Comparison of ENCODE assay signal across 8 cellular contexts in the genomic region with DNA sequence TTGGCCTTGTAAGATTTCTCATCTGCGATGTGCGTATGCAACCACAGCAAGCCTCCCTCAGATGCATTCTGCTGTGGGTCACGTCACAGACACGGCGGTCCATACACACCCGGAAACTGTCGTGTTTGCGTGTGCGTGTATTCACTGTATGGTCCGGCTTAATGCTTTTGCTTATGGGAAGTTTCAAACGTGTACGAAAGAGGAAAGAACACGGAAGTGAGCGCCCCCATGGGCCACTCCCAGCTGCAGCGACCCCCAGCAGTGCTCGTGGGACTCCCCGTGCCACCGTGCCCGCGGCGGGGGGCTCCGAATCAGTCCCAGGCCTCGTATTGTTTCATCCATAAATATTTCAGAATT. TPM values are rescaled to one million over a fixed set of nuclear protein-coding genes. Genes with fewer than 3 reads are reported as not detected.
DNase-seq lines count a peak whose midpoint lies in the region; ATAC-seq and TF ChIP-seq lines count a peak whose summit lies in the region.

No MANE protein-coding gene starts in this region.

- ATAC-seq in CD8-positive, alpha-beta T cell: peak; percentile 71
- peak; percentile 30 for ATAC-seq in HG02763 (IDR thresholded peaks at IDR 0.05; ENCODE audit: unreplicated experiment)
- ATAC-seq in GM18870 (IDR thresholded peaks at IDR 0.05; ENCODE audit: unreplicated experiment): no peak

- peak in 2 of 7 experiments; percentile 29 to 56 for DNase-seq in CD8-positive, alpha-beta T cell
- DNase-seq in astrocyte of the cerebellum (ENCODE audit: low read depth) (no peak), nephron progenitor cell (no peak), DMS153 treated with DMSO at 0.1 percent for 48 hours (lab: John Stamatoyannopoulos, UW; ENCODE audit: unreplicated experiment) (no peak), GM19240 (ENCODE audit: insufficient read length, low spot score) (no peak), COLO668 (lab: John Stamatoyannopoulos, UW; ENCODE audit: unreplicated experiment) (no peak)

- peak overlapping the region; percentile 92 for H3K27ac Mint-ChIP-seq in CD8-positive, alpha-beta T cell
- no peak overlapping the region for H3K27ac Mint-ChIP-seq in nephron progenitor cell

- no peaks in the 10 kb centered on the region for H3K36me3 ChIP-seq in CD8-positive, alpha-beta T cell (ENCODE audit: insufficient read depth, low read length)

- POLR2A ChIA-PET in CD8-positive, alpha-beta T cell (lab: Charles Lee): interaction anchor here (1.3 to 2.0 kb wide), 2 partner anchors 9 to 132 kb away, joined by 3 to 7 read pairs; no protein-coding TSS in a partner anchor

- no peaks in the 10 kb centered on the region for H3K9me3 ChIP-seq in CD8-positive, alpha-beta T cell (ENCODE audit: low read length)

- H3K27ac ChIP-seq in CD8-positive, alpha-beta T cell (ENCODE audit: low read depth, low read length): peak overlapping the region; percentile 67

- TF ChIP-seq CTCF in CD8-positive, alpha-beta T cell (IDR thresholded peaks at IDR 0.05): no peak
- TF ChIP-seq CTCF in astrocyte of the cerebellum (IDR thresholded peaks at IDR 0.05; ENCODE audit: low read depth, low read length, missing control alignments) (no peak), nephron progenitor cell (IDR thresholded peaks at IDR 0.05) (no peak)

- H3K27me3 ChIP-seq in CD8-positive, alpha-beta T cell (ENCODE audit: insufficient read depth, low read length): no peaks in the 10 kb centered on the region

- CTCF ChIA-PET in CD8-positive, alpha-beta T cell (lab: Charles Lee): no interaction called here

- H3K4me3 ChIP-seq in CD8-positive, alpha-beta T cell (ENCODE audit: low read depth, low read length): peak overlapping the region; percentile 25
- H3K4me3 ChIP-seq in astrocyte of the cerebellum (ENCODE audit: low read depth, low read length): peak overlapping the region; percentile 7

- in situ Hi-C loops in astrocyte of the cerebellum (cut with HindIII; ENCODE audit: low sequenced_read_pairs): no loop called here

- peaks cover 36% of the 10 kb centered on the region for H3K4me1 ChIP-seq in CD8-positive, alpha-beta T cell (ENCODE audit: insufficient read depth, low read length)

- peaks cover 18% of the 10 kb centered on the region for H3K36me3 Mint-ChIP-seq in CD8-positive, alpha-beta T cell
- peaks cover 49% of the 10 kb centered on the region for H3K36me3 Mint-ChIP-seq in nephron progenitor cell (ENCODE audit: low read depth)

- H3K9me3 Mint-ChIP-seq in CD8-positive, alpha-beta T cell: no peaks in the 10 kb centered on the region
- H3K9me3 Mint-ChIP-seq in nephron progenitor cell: no peaks in the 10 kb centered on the region

- intact Hi-C loops in CD8-positive, alpha-beta T cell (cut with DNase I, micrococcal nuclease): no loop called here

- peaks cover 38% of the 10 kb centered on the region for H3K4me1 Mint-ChIP-seq in CD8-positive, alpha-beta T cell (ENCODE audit: low read depth)
- peaks cover 67% of the 10 kb centered on the region for H3K4me1 Mint-ChIP-seq in nephron progenitor cell

- H3K27me3 Mint-ChIP-seq in CD8-positive, alpha-beta T cell (ENCODE audit: low read depth): no peaks in the 10 kb centered on the region
- H3K27me3 Mint-ChIP-seq in nephron progenitor cell (ENCODE audit: low read depth, poor library complexity): no peaks in the 10 kb centered on the region

- H3K4me3 Mint-ChIP-seq in CD8-positive, alpha-beta T cell: peak overlapping the region; percentile 79
- H3K4me3 Mint-ChIP-seq in nephron progenitor cell: peak overlapping the region; percentile 62

RNA-seq across cellular contexts. Expression of gene DLL1, which starts 10.2 kb away (rescaled TPM):
- total RNA-seq in CD8-positive, alpha-beta T cell: 10 to 100 TPM; 17.8 to 19.9 TPM

RNA-seq across cellular contexts. Expression of gene FAM120B, which starts 25.9 kb away (rescaled TPM):
- 10 to 100 TPM; 24.0 to 25.3 TPM for total RNA-seq in CD8-positive, alpha-beta T cell
